Comparison of ENCODE assay signal across 26 cellular contexts in the genomic region with DNA sequence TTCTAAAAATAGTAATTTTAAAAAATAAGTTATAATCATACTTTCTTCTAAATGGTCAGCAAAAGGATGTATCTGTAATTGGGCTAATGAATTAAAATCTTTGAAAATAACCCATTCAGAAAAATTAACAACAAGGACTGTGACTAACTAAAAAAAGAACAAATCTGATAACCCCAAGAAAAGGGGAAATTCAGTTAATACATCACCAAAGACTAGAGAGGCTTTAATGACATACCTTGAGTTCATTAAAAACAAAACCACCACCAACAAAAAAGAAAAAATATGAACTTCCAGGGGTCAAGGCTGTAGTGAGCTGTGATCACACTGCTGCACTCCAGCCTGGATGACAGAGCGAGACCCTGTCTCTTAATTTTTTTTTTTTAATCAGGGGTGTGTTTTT.
DNase-seq lines count a peak whose midpoint lies in the region; ATAC-seq lines count a peak whose summit lies in the region.
"Had no signal": no experiment of that assay in that cellular context is flagged by ENCODE, and none has a peak within 500 bp of the region (broad histone marks: within the 10 kb centered on the region; RNA-seq: fewer than 3 reads in every experiment).

No MANE protein-coding gene starts in this region.

- no peak overlapping the region for H3K23ac ChIP-seq in mesenchymal stem cell (ENCODE audit: low read length in 2 of 2)

- H3K14ac ChIP-seq in mesenchymal stem cell (ENCODE audit: low read length in 2 of 2): no peak overlapping the region

- H3K4me3 ChIP-seq in mesenchymal stem cell (ENCODE audit: insufficient read depth in 1 of 2, low read depth in 1 of 2, low read length in 2 of 2): no peak overlapping the region
- H3K4me3 ChIP-seq: thoracic aorta had no signal

- no peak overlapping the region for H2BK12ac ChIP-seq in mesenchymal stem cell (ENCODE audit: low read length in 2 of 2)

- H3K4me2 ChIP-seq in mesenchymal stem cell (ENCODE audit: low read length, poor library complexity, severe bottlenecking): no peak overlapping the region

- DNase-seq in mesenchymal stem cell: no peak
- DNase-seq in epidermal melanocyte (ENCODE audit: insufficient read length, low spot score): no peak
- no peak for DNase-seq in A172 (ENCODE audit: low spot score)
- no peak for DNase-seq in NCI-H345 (lab: John Stamatoyannopoulos, UW)
- DNase-seq: activated CD4-positive, alpha-beta T cell treated with anti-CD3 and anti-CD28 coated beads, Interleukin-2, amount 50 U/mL, for 1 hour; activated gamma-delta T cell treated with Interleukin-2 at 50 U/mL for 16 hours; activated naive CD8-positive, alpha-beta T cell treated with anti-CD3 and anti-CD28 coated beads, Interleukin-2, amount 50 U/mL, for 24 hours; activated T-cell treated with anti-CD3 and anti-CD28 coated beads, Interleukin-2, amount 50 U/mL, for 4 hours; C1 segment of cervical spinal cord; cerebellar nuclear complex; left ventricle myocardium superior; NCI-H1694 treated with DMSO at 0.1 percent for 48 hours; NCI-H524; NK-92 treated with Interleukin-12 subunit alpha and Interleukin-12 subunit beta, amount 100 ng/mL, for 24 hours; SHP77; stimulated activated CD4-positive, alpha-beta T cell treated with anti-CD3 and anti-CD28 coated beads, Interleukin-15, amount 100 ng/mL, for 24 hours; stimulated activated naive CD4-positive, alpha-beta T cell treated with Interleukin-2 at 50 U/mL for 16 hours; T-helper 9 cell had no signal

- H3K27ac ChIP-seq in mesenchymal stem cell (ENCODE audit: low read length, poor library complexity, severe bottlenecking): peak overlapping the region; percentile 40
- H3K27ac ChIP-seq: HL-60, neutrophil, thoracic aorta had no signal

- no peak overlapping the region for H3K4ac ChIP-seq in mesenchymal stem cell (ENCODE audit: low read depth in 1 of 2, low read length in 2 of 2)

- H2AK5ac ChIP-seq in mesenchymal stem cell (ENCODE audit: low read length, severe bottlenecking): no peak overlapping the region

- H2BK5ac ChIP-seq in mesenchymal stem cell (ENCODE audit: low read depth, low read length, poor library complexity, severe bottlenecking): no peak overlapping the region

- H3K9ac ChIP-seq in mesenchymal stem cell (ENCODE audit: low read length): no peak overlapping the region

- peaks cover 4% of the 10 kb centered on the region for H3K79me1 ChIP-seq in mesenchymal stem cell (replicated peaks; ENCODE audit: low read length, poor library complexity, severe bottlenecking)

- no peak overlapping the region for H4K8ac ChIP-seq in mesenchymal stem cell (ENCODE audit: low read length)

- peak; percentile 63 for ATAC-seq in GM18861 (IDR thresholded peaks at IDR 0.05; ENCODE audit: unreplicated experiment)
- peak; percentile 37 for ATAC-seq in HG02678 (IDR thresholded peaks at IDR 0.05; ENCODE audit: unreplicated experiment)
- ATAC-seq in HG03460 (IDR thresholded peaks at IDR 0.05; ENCODE audit: unreplicated experiment): peak; percentile 38
- no peak for ATAC-seq in HG02798 (IDR thresholded peaks at IDR 0.05; ENCODE audit: poor library complexity, unreplicated experiment)
- ATAC-seq: activated naive CD8-positive, alpha-beta T cell treated with anti-CD3 and anti-CD28 coated beads, Interleukin-2, amount 50 U/mL, for 24 hours; activated T-cell treated with anti-CD3 and anti-CD28 coated beads, Interleukin-2, amount 50 U/mL, for 4 hours; left ventricle myocardium superior; WTC11 had no signal

- no CpG with 5 or more reads among the region's 1 CpG for WGBS in mesenchymal stem cell

- H2BK15ac ChIP-seq in mesenchymal stem cell (ENCODE audit: low read depth, poor library complexity, severe bottlenecking): no peak overlapping the region

- no peaks in the 10 kb centered on the region for H3K9me3 ChIP-seq in mesenchymal stem cell (ENCODE audit: control insufficient read depth, low read length)
- H3K9me3 ChIP-seq: neutrophil, thoracic aorta had no signal

- no peak overlapping the region for H2BK120ac ChIP-seq in mesenchymal stem cell (ENCODE audit: low read depth, low read length)

- H2AFZ ChIP-seq in mesenchymal stem cell (ENCODE audit: low read depth, low read length): no peak overlapping the region

- no peak overlapping the region for H3K18ac ChIP-seq in mesenchymal stem cell (ENCODE audit: low read depth in 1 of 2, low read length in 2 of 2)

- peaks cover 0 to 10% of the 10 kb centered on the region in 2 experiments for H3K36me3 ChIP-seq in mesenchymal stem cell (ENCODE audit: control insufficient read depth in 1 of 2, insufficient read depth in 2 of 2, low read depth in 1 of 2, low read length in 2 of 2)
- H3K36me3 ChIP-seq: neutrophil, thoracic aorta had no signal

- H4K91ac ChIP-seq in mesenchymal stem cell (ENCODE audit: low read length): no peak overlapping the region

- peaks cover 6% of the 10 kb centered on the region for H3K4me1 ChIP-seq in mesenchymal stem cell (ENCODE audit: control insufficient read depth, insufficient read depth, low read depth, low read length)

- no peaks in the 10 kb centered on the region for H3K27me3 ChIP-seq in mesenchymal stem cell (ENCODE audit: control insufficient read depth in 1 of 2, insufficient read depth in 1 of 2, low read length in 2 of 2)
- H3K27me3 ChIP-seq: neutrophil had no signal
